ENCODE assay signal across 3 cellular contexts in the genomic region with DNA sequence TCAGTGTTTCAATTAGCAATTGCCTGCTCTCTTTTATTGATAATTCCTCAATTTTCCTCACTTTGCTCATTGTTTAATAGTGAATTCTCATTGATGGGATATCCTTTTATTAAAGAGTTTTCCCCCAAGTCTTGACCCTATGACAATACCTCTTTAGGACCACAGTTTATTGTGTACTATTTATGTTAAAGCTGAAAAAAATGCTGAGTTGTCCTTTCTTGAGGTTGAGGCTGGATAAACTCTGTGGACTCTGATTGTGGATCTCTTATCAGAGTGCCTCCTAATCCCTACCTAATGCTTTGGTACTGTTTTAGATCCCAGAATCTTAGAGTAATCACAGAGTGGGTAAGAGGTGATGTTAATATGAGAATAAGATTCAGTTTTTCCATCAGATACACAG.
TF ChIP-seq lines count a peak whose summit lies in the region.

No MANE protein-coding gene starts in this region.

TF ChIP-seq in HepG2, 621 proteins besides CTCF, POLR2A, EP300 and RAD21:
- TF ChIP-seq MAFF (IDR thresholded peaks at IDR 0.05; ENCODE audit: low read depth, low read length) (peak; percentile 85), MAFK (conservative IDR thresholded peaks at IDR 0.05 in 1 of 2, IDR thresholded peaks at IDR 0.05 in 1 of 2; ENCODE audit: low read length in 2 of 2) (peak; percentile 82 to 88), EZH2 (conservative IDR thresholded peaks at IDR 0.05; ENCODE audit: low read depth, low read length) (no peak)

TF ChIP-seq in IMR-90, 13 proteins besides CTCF, POLR2A, EP300 and RAD21:
- no peak for TF ChIP-seq RCOR1 (IDR thresholded peaks at IDR 0.05; ENCODE audit: insufficient replicate concordance, low read length)
- TF ChIP-seq MAFK (IDR thresholded peaks at IDR 0.05; ENCODE audit: low read depth, low read length) = peak; percentile 56
- TF ChIP-seq FOS (IDR thresholded peaks at IDR 0.05; ENCODE audit: low read depth, low read length) = no peak

TF ChIP-seq in H1, 55 proteins besides CTCF, POLR2A, EP300 and RAD21:
- TF ChIP-seq NANOG (IDR thresholded peaks at IDR 0.05; ENCODE audit: insufficient read depth, low read depth, low read length, poor library complexity, severe bottlenecking) (no peak), MAFK (IDR thresholded peaks at IDR 0.05; ENCODE audit: low read depth, low read length) (0 out of 2 replicates have a peak, but pooled peaks have one; percentile 29), TAF1 (IDR thresholded peaks at IDR 0.05; ENCODE audit: low read depth, low read length) (no peak), HDAC6 (IDR thresholded peaks at IDR 0.05; ENCODE audit: low read depth, low read length) (no peak), JUND (IDR thresholded peaks at IDR 0.05; ENCODE audit: low read length) (no peak), EGR1 (IDR thresholded peaks at IDR 0.05; ENCODE audit: borderline replicate concordance, low read depth, low read length) (no peak), BCL11A (IDR thresholded peaks at IDR 0.05; ENCODE audit: low read depth in 2 of 2, low read length in 2 of 2) (no peak)
- TF ChIP-seq, protein P1, sequence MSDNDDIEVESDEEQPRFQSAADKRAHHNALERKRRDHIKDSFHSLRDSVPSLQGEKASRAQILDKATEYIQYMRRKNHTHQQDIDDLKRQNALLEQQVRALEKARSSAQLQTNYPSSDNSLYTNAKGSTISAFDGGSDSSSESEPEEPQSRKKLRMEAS (IDR thresholded peaks at IDR 0.05) = no peak
